In the genomic region with DNA sequence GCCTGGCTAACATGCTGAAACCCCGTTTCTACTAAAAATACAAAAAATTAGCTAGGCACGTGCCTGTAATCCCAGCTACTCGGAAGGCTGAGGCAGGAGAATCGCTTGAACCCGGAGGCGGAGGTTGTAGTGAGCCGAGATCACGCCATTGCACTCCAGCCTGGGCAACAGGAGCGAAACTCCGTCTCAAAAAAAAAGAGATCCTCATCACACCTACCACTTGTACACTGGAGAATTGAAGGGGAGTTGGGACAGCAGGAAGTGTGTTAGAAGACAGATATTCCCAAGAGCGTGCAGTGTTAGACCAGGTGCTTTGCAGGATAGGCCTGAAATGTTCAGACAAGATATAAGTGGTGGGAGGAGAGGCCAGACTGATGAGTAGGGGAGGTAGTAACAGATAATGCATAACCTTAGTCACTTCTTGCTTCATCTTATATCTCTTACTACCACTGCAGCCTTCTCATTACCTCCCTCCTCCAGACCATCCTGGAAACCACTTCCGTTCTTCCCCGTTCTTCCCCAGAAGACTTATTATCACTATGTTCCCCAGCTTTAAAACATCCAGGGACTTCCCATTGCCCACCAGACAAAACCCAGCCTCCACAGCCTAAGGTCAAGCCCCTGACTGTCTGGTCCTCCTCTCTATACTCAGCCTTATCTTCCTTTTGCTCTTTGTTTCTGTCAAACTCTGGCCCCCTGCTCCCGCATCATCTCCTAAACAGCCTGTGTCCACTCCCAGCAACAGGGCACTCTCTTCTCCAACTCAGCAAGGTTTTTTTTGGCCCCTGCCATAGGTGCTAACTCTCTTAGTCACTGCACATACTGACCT, we compare ENCODE assay signal across 20 cellular contexts. TPM values are rescaled to one million over a fixed set of nuclear protein-coding genes. Genes with fewer than 3 reads are reported as not detected.
DNase-seq lines count a peak whose midpoint lies in the region; ATAC-seq, FAIRE-seq and TF ChIP-seq lines count a peak whose summit lies in the region.
"Had no signal": no experiment of that assay in that cellular context is flagged by ENCODE, and none has a peak within 500 bp of the region (broad histone marks: within the 10 kb centered on the region; RNA-seq: fewer than 3 reads in every experiment).

No MANE protein-coding gene starts in this region.

- H2AFZ ChIP-seq in K562 (ENCODE audit: low read depth, low read length): no peak overlapping the region
- H2AFZ ChIP-seq: neural progenitor cell had no signal

- CTCF ChIA-PET in K562 (lab: Yijun Ruan, JAX; ENCODE audit: low intra/inter-chr PET ratio): no interaction called here

- intact Hi-C loops in K562 (cut with micrococcal nuclease): loop anchor here (1.0 kb wide), 6 partner anchors 8 to 35 kb away; partner anchors contain the start of gene TOR3A

- TF ChIP-seq CTCF in NB4 (IDR thresholded peaks at IDR 0.05; ENCODE audit: low read depth, low read length) (no peak), K562 (IDR thresholded peaks at IDR 0.05 in 2 of 3, conservative IDR thresholded peaks at IDR 0.05 in 1 of 3; ENCODE audit: insufficient read depth in 2 of 3, low read depth in 1 of 3, low read length in 3 of 3) (no peak), lung (IDR thresholded peaks at IDR 0.05; ENCODE audit: control extremely low read depth, extremely low read depth) (no peak)

- peak overlapping the region; percentile 71 for H3K4me2 ChIP-seq in K562 (ENCODE audit: insufficient read depth, low read length)
- H3K4me2 ChIP-seq: BLaER1, neural progenitor cell had no signal

- H3K27ac ChIP-seq in K562 (ENCODE audit: extremely low read depth, low read depth, low read length) (peak overlapping the region; percentile 87), lung (ENCODE audit: low read depth in 1 of 2, low read length in 1 of 2) (no peak overlapping the region)
- H3K27ac ChIP-seq: BLaER1, neural progenitor cell, Peyer's patch, right lobe of liver, testis had no signal

- FAIRE-seq in K562 (lab: Jason Lieb, UNC): peak; percentile 96

- H3K27me3 ChIP-seq in K562 (ENCODE audit: control insufficient read depth in 2 of 2, insufficient read depth in 2 of 2, low read length in 2 of 2) (no peaks in the 10 kb centered on the region), lung (ENCODE audit: control insufficient read depth, insufficient read depth) (no peaks in the 10 kb centered on the region)
- H3K27me3 ChIP-seq: BLaER1, neural progenitor cell, Peyer's patch, right lobe of liver, testis had no signal

- POLR2A ChIA-PET in K562 (lab: Yijun Ruan, JAX): interaction anchor here (0.8 to 3.2 kb wide), 3 partner anchors 10 to 19 kb away, joined by 3 to 15 read pairs (median 6); no protein-coding TSS in a partner anchor

- TF ChIP-seq POLR2A in NB4 (IDR thresholded peaks at IDR 0.05; ENCODE audit: extremely low read depth, insufficient read length) (no peak), K562 (conservative IDR thresholded peaks at IDR 0.05) (peak; percentile 58; the same call in 1 of the 2 replicates)

- peaks cover 53% of the 10 kb centered on the region for H3K79me2 ChIP-seq in K562 (ENCODE audit: control insufficient read depth, insufficient read depth, low read length)

- H3K9ac ChIP-seq in K562 (ENCODE audit: insufficient read depth in 1 of 2, low read depth in 2 of 2, low read length in 2 of 2): peak overlapping the region in 1 of 2 experiments; percentile 46; a peak in 1 of 4 replicates
- H3K9ac ChIP-seq: BLaER1, neural progenitor cell had no signal

- H3K4me1 ChIP-seq in K562 (replicated peaks in 1 of 2; ENCODE audit: control insufficient read depth in 2 of 2, insufficient read depth in 2 of 2, low read length in 2 of 2) (peaks cover 33 to 45% of the 10 kb centered on the region in 2 experiments), lung (ENCODE audit: control insufficient read depth in 2 of 2, insufficient read depth in 2 of 2, low read length in 2 of 2) (peaks cover 2% of the 10 kb centered on the region in 2 donors)
- H3K4me1 ChIP-seq: neural progenitor cell, Peyer's patch, right lobe of liver, testis had no signal

- peak; percentile 89 for ATAC-seq in K562
- ATAC-seq in lung (ENCODE audit: insufficient read depth, low FRiP score): peak; percentile 47

- H3K9me1 ChIP-seq in K562 (ENCODE audit: control insufficient read depth, insufficient read depth, low read length): no peaks in the 10 kb centered on the region

- H3K36me3 ChIP-seq in K562 (ENCODE audit: control insufficient read depth, insufficient read depth, low read length) (peaks cover 31% of the 10 kb centered on the region), lung (ENCODE audit: control insufficient read depth in 2 of 2, insufficient read depth in 2 of 2, low read length in 2 of 2) (peaks cover 0 to 2% of the 10 kb centered on the region in 2 donors)
- H3K36me3 ChIP-seq: neural progenitor cell had no signal

- H3K9me3 ChIP-seq in K562 (replicated peaks; ENCODE audit: control insufficient read depth, insufficient read depth, low read depth, low read length): no peaks in the 10 kb centered on the region
- no peaks in the 10 kb centered on the region for H3K9me3 ChIP-seq in lung (ENCODE audit: control insufficient read depth in 2 of 2, insufficient read depth in 1 of 2, low read length in 1 of 2)
- H3K9me3 ChIP-seq: Peyer's patch, right lobe of liver, testis had no signal

- peak in 1 of 2 experiments; percentile 34; a peak in 2 of 4 replicates for TF ChIP-seq RAD21 in K562 (CRISPR knock-in tag; conservative IDR thresholded peaks at IDR 0.05 in 1 of 2, IDR thresholded peaks at IDR 0.05 in 1 of 2)

- in situ Hi-C loops in K562 (cut with MboI): no loop called here

- H3K4me3 ChIP-seq in NB4 (ENCODE audit: low read depth, low read length) (no peak overlapping the region), K562 (no peak overlapping the region), lung (no peak overlapping the region)
- H3K4me3 ChIP-seq: BLaER1, neural progenitor cell, Peyer's patch, right lobe of liver, testis had no signal

- H4K20me1 ChIP-seq in K562 (replicated peaks; ENCODE audit: control insufficient read depth, insufficient read depth, low read length): no peaks in the 10 kb centered on the region

- under 1% methylated on average over 14 of the region's 14 CpGs for WGBS in K562 (ENCODE audit: insufficient coverage, low coverage, missing lambda C conversion rate)
- 89 to 95% methylated on average over 14 of the region's 14 CpGs for WGBS in lung, 2 donors

- TF ChIP-seq EP300 in K562 (IDR thresholded peaks at IDR 0.05; ENCODE audit: low read length): peak; percentile 100

- DNase-seq in EL (peak; percentile 21), NB4 (ENCODE audit: low read depth) (peak; percentile 59), K562 (ENCODE audit: extremely low read depth in 1 of 4, low spot score in 3 of 4) (peak; percentile 86 to 98 (median 92)), lung (ENCODE audit: low spot score) (no peak), NOMO-1 treated with dmso at 0.1 percent for 144 hours (lab: John Stamatoyannopoulos, UW; ENCODE audit: unreplicated experiment) (no peak), SHP77 (lab: John Stamatoyannopoulos, UW) (no peak), DMS 273 treated with DMSO at 0.1 percent for 48 hours (lab: John Stamatoyannopoulos, UW) (no peak), DMS153 (lab: John Stamatoyannopoulos, UW) (no peak)
- DNase-seq: activated CD4-positive, CD25-positive, alpha-beta regulatory T cell treated with anti-CD3 and anti-CD28 coated beads, Interleukin-2, amount 50 U/mL, for 72 hours; activated CD8-positive, alpha-beta memory T cell treated with anti-CD3 and anti-CD28 coated beads, Interleukin-2, amount 50 U/mL, for 4 hours; activated naive CD4-positive, alpha-beta T cell treated with anti-CD3 and anti-CD28 coated beads for 36 hours; DMS53; effector CD4-positive, alpha-beta T cell; NCI-H1694; NCI-H526 treated with DMSO at 0.1 percent for 48 hours; Peyer's patch; right lobe of liver; testis had no signal

- no TSS peak for BruUV-seq in K562 (replicated peaks; lab: Mats Ljungman, UMichigan)

RNA-seq across cellular contexts. Expression of gene FAM20B, which starts 21.3 kb away (rescaled TPM):
- 56.4 and 57.9 TPM in 2 replicates for total RNA-seq in K562 (2011; cell fraction: chromatin; rRNA removed; ENCODE audit: low replicate concordance)
- 30.9 and 35.8 TPM in 2 replicates for total RNA-seq in K562 (2011; cell fraction: nucleolus; rRNA removed)
- 54.3 and 85.3 TPM in 2 replicates for total RNA-seq in K562 (2011; cell fraction: nucleoplasm; rRNA removed)
- total RNA-seq in K562 (2014; rRNA removed) (28.9 and 32.8 TPM in 2 replicates), K562 (2014; rRNA removed; fragmentation: Illumina TruSeq; extraction: Trizol) (63.8 and 70.0 TPM in 2 replicates), K562 (2015; rRNA removed; fragmentation: Illumina TruSeq; extraction: Trizol) (51.2 and 56.6 TPM in 2 replicates), K562 (2021) (61.3 and 67.5 TPM in 2 replicates), lung (10 to 100 TPM; 24.3 to 35.8 TPM)
- polyA plus RNA-seq in K562 (2011; rRNA removed) (45.5 and 47.7 TPM in 2 replicates), K562 (2014; fragmentation: Illumina TruSeq; extraction: Trizol) (37.7 and 42.9 TPM in 2 replicates), K562 (2014; fragmentation: Nextera tagmentation; extraction: Ambion mirVana) (10 to 100 TPM in 1 of 2 experiments, 1 to 10 TPM in 1; 7.2 to 10.7 TPM), K562 (2014; rRNA removed) (25.5 and 29.2 TPM in 2 replicates), lung (10 to 100 TPM in 1 of 2 donors, 1 to 10 TPM in 1; 7.9 to 13.7 TPM)
- polyA plus RNA-seq in K562 (2011; cell fraction: cytosol; rRNA removed): 16.7 and 30.0 TPM in 2 replicates
- polyA plus RNA-seq in K562 (2011; cell fraction: nucleus; rRNA removed): 16.0 and 22.1 TPM in 2 replicates
- 24.4 and 27.6 TPM in 2 replicates for polyA plus RNA-seq in K562 (2012)
- polyA minus RNA-seq in K562 (2011; rRNA and poly(A)+ RNA removed): 106 and 108 TPM in 2 replicates
- polyA minus RNA-seq in K562 (2011; cell fraction: cytosol; rRNA and poly(A)+ RNA removed): 36.5 and 48.0 TPM in 2 replicates
- 9.8 and 19.0 TPM in 2 replicates for polyA minus RNA-seq in K562 (2011; cell fraction: nucleus; rRNA and poly(A)+ RNA removed)

RNA-seq across cellular contexts. Expression of gene TOR3A, which starts 34.8 kb away (rescaled TPM):
- total RNA-seq in K562 (2011; cell fraction: chromatin; rRNA removed; ENCODE audit: low replicate concordance): 35.1 and 99.5 TPM in 2 replicates
- 118 and 119 TPM in 2 replicates for total RNA-seq in K562 (2011; cell fraction: nucleolus; rRNA removed)
- total RNA-seq in K562 (2011; cell fraction: nucleoplasm; rRNA removed): 78.9 and 84.8 TPM in 2 replicates
- total RNA-seq in K562 (2014; rRNA removed) (85.5 and 99.4 TPM in 2 replicates), K562 (2014; rRNA removed; fragmentation: Illumina TruSeq; extraction: Trizol) (30.7 and 33.8 TPM in 2 replicates), K562 (2015; rRNA removed; fragmentation: Illumina TruSeq; extraction: Trizol) (38.9 and 39.7 TPM in 2 replicates), K562 (2021) (56.4 and 57.5 TPM in 2 replicates), lung (10 to 100 TPM; 30.1 to 33.8 TPM)
- polyA plus RNA-seq in K562 (2011; rRNA removed) (35.9 and 39.0 TPM in 2 replicates), K562 (2014; fragmentation: Illumina TruSeq; extraction: Trizol) (52.4 and 53.1 TPM in 2 replicates), K562 (2014; fragmentation: Nextera tagmentation; extraction: Ambion mirVana) (10 to 100 TPM in 1 of 2 experiments, 1 to 10 TPM in 1; 7.9 to 13.0 TPM), K562 (2014; rRNA removed) (94.5 and 94.7 TPM in 2 replicates), lung (10 to 100 TPM; 14.4 to 44.8 TPM)
- 46.7 and 101 TPM in 2 replicates for polyA plus RNA-seq in K562 (2011; cell fraction: cytosol; rRNA removed)
- 32.1 and 53.1 TPM in 2 replicates for polyA plus RNA-seq in K562 (2011; cell fraction: nucleus; rRNA removed)
- 40.2 and 44.0 TPM in 2 replicates for polyA plus RNA-seq in K562 (2012)
- polyA minus RNA-seq in K562 (2011; rRNA and poly(A)+ RNA removed): 39.1 and 54.9 TPM in 2 replicates
- polyA minus RNA-seq in K562 (2011; cell fraction: cytosol; rRNA and poly(A)+ RNA removed): 30.2 and 38.8 TPM in 2 replicates
- 23.4 and 26.4 TPM in 2 replicates for polyA minus RNA-seq in K562 (2011; cell fraction: nucleus; rRNA and poly(A)+ RNA removed)

Comparison
In these comparisons a context has a peak if more than half of its experiments do, and no peak if none do; other contexts are left out.
1. DNase-seq: peak in EL (single experiment), NB4 (single experiment) and K562 (4 of 4); none in lung (single experiment), NOMO-1 treated with dmso at 0.1 percent for 144 hours (single experiment), SHP77 (0 of 2), DMS 273 treated with DMSO at 0.1 percent for 48 hours (single experiment) and DMS153 (single experiment).